1 cellular context compared by ENCODE assay signal in genomic region chr12:45088608-45089007, GRCh38.
TF ChIP-seq lines count a peak whose summit lies in the region.

No MANE protein-coding gene starts in this region.

TF ChIP-seq in GM23338, 12 proteins besides CTCF, POLR2A, EP300 and RAD21 (continued from another document):
- TF ChIP-seq, protein P1, sequence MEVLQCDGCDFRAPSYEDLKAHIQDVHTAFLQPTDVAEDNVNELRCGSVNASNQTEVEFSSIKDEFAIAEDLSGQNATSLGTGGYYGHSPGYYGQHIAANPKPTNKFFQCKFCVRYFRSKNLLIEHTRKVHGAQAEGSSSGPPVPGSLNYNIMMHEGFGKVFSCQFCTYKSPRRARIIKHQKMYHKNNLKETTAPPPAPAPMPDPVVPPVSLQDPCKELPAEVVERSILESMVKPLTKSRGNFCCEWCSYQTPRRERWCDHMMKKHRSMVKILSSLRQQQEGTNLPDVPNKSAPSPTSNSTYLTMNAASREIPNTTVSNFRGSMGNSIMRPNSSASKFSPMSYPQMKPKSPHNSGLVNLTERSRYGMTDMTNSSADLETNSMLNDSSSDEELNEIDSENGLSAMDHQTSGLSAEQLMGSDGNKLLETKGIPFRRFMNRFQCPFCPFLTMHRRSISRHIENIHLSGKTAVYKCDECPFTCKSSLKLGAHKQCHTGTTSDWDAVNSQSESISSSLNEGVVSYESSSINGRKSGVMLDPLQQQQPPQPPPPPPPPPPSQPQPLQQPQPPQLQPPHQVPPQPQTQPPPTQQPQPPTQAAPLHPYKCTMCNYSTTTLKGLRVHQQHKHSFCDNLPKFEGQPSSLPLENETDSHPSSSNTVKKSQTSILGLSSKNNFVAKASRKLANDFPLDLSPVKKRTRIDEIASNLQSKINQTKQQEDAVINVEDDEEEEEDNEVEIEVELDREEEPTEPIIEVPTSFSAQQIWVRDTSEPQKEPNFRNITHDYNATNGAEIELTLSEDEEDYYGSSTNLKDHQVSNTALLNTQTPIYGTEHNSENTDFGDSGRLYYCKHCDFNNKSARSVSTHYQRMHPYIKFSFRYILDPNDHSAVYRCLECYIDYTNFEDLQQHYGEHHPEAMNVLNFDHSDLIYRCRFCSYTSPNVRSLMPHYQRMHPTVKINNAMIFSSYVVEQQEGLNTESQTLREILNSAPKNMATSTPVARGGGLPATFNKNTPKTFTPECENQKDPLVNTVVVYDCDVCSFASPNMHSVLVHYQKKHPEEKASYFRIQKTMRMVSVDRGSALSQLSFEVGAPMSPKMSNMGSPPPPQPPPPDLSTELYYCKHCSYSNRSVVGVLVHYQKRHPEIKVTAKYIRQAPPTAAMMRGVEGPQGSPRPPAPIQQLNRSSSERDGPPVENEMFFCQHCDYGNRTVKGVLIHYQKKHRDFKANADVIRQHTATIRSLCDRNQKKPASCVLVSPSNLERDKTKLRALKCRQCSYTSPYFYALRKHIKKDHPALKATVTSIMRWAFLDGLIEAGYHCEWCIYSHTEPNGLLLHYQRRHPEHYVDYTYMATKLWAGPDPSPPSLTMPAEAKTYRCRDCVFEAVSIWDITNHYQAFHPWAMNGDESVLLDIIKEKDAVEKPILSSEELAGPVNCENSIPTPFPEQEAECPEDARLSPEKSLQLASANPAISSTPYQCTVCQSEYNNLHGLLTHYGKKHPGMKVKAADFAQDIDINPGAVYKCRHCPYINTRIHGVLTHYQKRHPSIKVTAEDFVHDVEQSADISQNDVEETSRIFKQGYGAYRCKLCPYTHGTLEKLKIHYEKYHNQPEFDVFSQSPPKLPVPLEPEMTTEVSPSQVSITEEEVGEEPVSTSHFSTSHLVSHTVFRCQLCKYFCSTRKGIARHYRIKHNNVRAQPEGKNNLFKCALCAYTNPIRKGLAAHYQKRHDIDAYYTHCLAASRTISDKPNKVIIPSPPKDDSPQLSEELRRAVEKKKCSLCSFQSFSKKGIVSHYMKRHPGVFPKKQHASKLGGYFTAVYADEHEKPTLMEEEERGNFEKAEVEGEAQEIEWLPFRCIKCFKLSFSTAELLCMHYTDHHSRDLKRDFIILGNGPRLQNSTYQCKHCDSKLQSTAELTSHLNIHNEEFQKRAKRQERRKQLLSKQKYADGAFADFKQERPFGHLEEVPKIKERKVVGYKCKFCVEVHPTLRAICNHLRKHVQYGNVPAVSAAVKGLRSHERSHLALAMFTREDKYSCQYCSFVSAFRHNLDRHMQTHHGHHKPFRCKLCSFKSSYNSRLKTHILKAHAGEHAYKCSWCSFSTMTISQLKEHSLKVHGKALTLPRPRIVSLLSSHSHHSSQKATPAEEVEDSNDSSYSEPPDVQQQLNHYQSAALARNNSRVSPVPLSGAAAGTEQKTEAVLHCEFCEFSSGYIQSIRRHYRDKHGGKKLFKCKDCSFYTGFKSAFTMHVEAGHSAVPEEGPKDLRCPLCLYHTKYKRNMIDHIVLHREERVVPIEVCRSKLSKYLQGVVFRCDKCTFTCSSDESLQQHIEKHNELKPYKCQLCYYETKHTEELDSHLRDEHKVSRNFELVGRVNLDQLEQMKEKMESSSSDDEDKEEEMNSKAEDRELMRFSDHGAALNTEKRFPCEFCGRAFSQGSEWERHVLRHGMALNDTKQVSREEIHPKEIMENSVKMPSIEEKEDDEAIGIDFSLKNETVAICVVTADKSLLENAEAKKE (CRISPR knock-in tag; IDR thresholded peaks at IDR 0.05) = no peak
- TF ChIP-seq ZNF331 (CRISPR knock-in tag; IDR thresholded peaks at IDR 0.05; ENCODE audit: low read depth) = no peak
- TF ChIP-seq EZH2 (IDR thresholded peaks at IDR 0.05; ENCODE audit: low read depth, unreplicated experiment) = no peak
- TF ChIP-seq REST (IDR thresholded peaks at IDR 0.05; ENCODE audit: unreplicated experiment) = no peak
- no peak for TF ChIP-seq NANOG (IDR thresholded peaks at IDR 0.05; ENCODE audit: borderline replicate concordance)
